ENCODE assay signal across 18 cellular contexts in the genomic region with DNA sequence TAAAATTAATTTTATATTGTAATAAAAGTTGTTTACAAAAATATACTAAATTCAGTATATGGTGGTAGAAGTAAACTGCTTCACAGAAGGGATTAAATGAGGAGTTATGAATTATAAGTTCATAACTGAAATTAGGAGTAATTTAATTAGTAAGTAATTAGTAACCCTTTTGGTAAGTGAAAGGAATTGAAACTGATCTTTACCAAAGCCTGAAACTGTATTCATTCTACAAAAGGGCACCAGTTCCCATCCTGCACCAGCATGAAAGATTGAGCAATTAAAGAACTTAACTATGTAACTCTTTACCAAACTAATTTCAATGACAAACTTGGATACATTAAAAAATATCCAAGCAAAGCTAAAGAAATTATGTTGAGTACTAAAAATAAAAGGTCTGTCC. TPM values are rescaled to one million over a fixed set of nuclear protein-coding genes. Genes with fewer than 3 reads are reported as not detected.
DNase-seq lines count a peak whose midpoint lies in the region; ATAC-seq and FAIRE-seq lines count a peak whose summit lies in the region.
"Had no signal": no experiment of that assay in that cellular context is flagged by ENCODE, and none has a peak within 500 bp of the region (broad histone marks: within the 10 kb centered on the region; RNA-seq: fewer than 3 reads in every experiment).

No MANE protein-coding gene starts in this region.

- peak; percentile 31 for FAIRE-seq in GM18507 (lab: Jason Lieb, UNC)

- H3K4me1 ChIP-seq in CD8-positive, alpha-beta memory T cell (ENCODE audit: insufficient read depth, low read length): peaks cover 9% of the 10 kb centered on the region
- H3K4me1 ChIP-seq in skeletal muscle tissue (ENCODE audit: control insufficient read depth in 3 of 3, insufficient read depth in 3 of 3, low read length in 3 of 3): peaks cover 2 to 27% (median 16%) of the 10 kb centered on the region in 3 donors
- H3K4me1 ChIP-seq: SJCRH30 had no signal

- no peaks in the 10 kb centered on the region for H3K9me3 Mint-ChIP-seq in CD8-positive, alpha-beta memory T cell
- no peaks in the 10 kb centered on the region for H3K9me3 Mint-ChIP-seq in central memory CD8-positive, alpha-beta T cell
- H3K9me3 Mint-ChIP-seq: CD4-positive, alpha-beta memory T cell had no signal

- H3K4me3 Mint-ChIP-seq in CD8-positive, alpha-beta memory T cell: no peak overlapping the region
- H3K4me3 Mint-ChIP-seq in central memory CD8-positive, alpha-beta T cell: no peak overlapping the region
- H3K4me3 Mint-ChIP-seq: CD4-positive, alpha-beta memory T cell had no signal

- no peaks in the 10 kb centered on the region for H3K27me3 Mint-ChIP-seq in CD8-positive, alpha-beta memory T cell
- no peaks in the 10 kb centered on the region for H3K27me3 Mint-ChIP-seq in central memory CD8-positive, alpha-beta T cell
- H3K27me3 Mint-ChIP-seq: CD4-positive, alpha-beta memory T cell had no signal

- H3K36me3 Mint-ChIP-seq in CD8-positive, alpha-beta memory T cell: peaks cover 13 to 54% (median 20%) of the 10 kb centered on the region in 3 donors
- peaks cover 21% of the 10 kb centered on the region for H3K36me3 Mint-ChIP-seq in central memory CD8-positive, alpha-beta T cell (ENCODE audit: insufficient read depth)

- no peak for DNase-seq in CD8-positive, alpha-beta memory T cell
- no peak for DNase-seq in GM18507 (ENCODE audit: extremely low spot score, insufficient read length, low read depth)
- DNase-seq in central memory CD8-positive, alpha-beta T cell (ENCODE audit: low spot score in 2 of 2): no peak
- DNase-seq in effector CD8-positive, alpha-beta T cell (lab: John Stamatoyannopoulos, UW): no peak
- no peak for DNase-seq in stimulated activated CD4-positive, alpha-beta T cell treated with anti-CD3 and anti-CD28 coated beads, Interleukin-12 subunit alpha, Interleukin-12 subunit beta, amount 100 ng/mL, for 4 hours
- DNase-seq: Calu3; CD4-positive, alpha-beta memory T cell; DMS53; EL; NCI-H1417; NCI-H187; NCI-H345; NCI-H526; SJCRH30 had no signal

- ATAC-seq in central memory CD8-positive, alpha-beta T cell (replicated peaks; ENCODE audit: extremely low read depth, poor library complexity, severe bottlenecking): no peak
- no peak for ATAC-seq in GM18858 (IDR thresholded peaks at IDR 0.05; ENCODE audit: unreplicated experiment)
- ATAC-seq: Panc1 had no signal

- no peaks in the 10 kb centered on the region for H3K27me3 ChIP-seq in CD8-positive, alpha-beta memory T cell (ENCODE audit: insufficient read depth, low read length, poor library complexity, severe bottlenecking)
- no peaks in the 10 kb centered on the region for H3K27me3 ChIP-seq in skeletal muscle tissue (ENCODE audit: control insufficient read depth in 3 of 3, insufficient read depth in 3 of 3, low read length in 3 of 3)
- H3K27me3 ChIP-seq: SJCRH30 had no signal

- no peaks in the 10 kb centered on the region for H3K9me3 ChIP-seq in CD8-positive, alpha-beta memory T cell (ENCODE audit: low read length)
- no peaks in the 10 kb centered on the region for H3K9me3 ChIP-seq in skeletal muscle tissue (ENCODE audit: control insufficient read depth in 3 of 3, low read length in 3 of 3)
- H3K9me3 ChIP-seq: BLaER1, SJCRH30 had no signal

- peak overlapping the region in 6 of 8 donors; percentile 0 to 90 (median 34) for H3K27ac Mint-ChIP-seq in CD8-positive, alpha-beta memory T cell
- peak overlapping the region; percentile 60 for H3K27ac Mint-ChIP-seq in central memory CD8-positive, alpha-beta T cell (ENCODE audit: low read depth)

- no peaks in the 10 kb centered on the region for H3K36me3 ChIP-seq in CD8-positive, alpha-beta memory T cell (ENCODE audit: insufficient read depth, low read length)
- no peaks in the 10 kb centered on the region for H3K36me3 ChIP-seq in skeletal muscle tissue (ENCODE audit: control insufficient read depth in 3 of 3, insufficient read depth in 3 of 3, low read length in 3 of 3)
- H3K36me3 ChIP-seq: BLaER1, SJCRH30 had no signal

- no peak overlapping the region for H3K9ac ChIP-seq in skeletal muscle tissue (ENCODE audit: low read depth in 1 of 3, low read length in 3 of 3)
- H3K9ac ChIP-seq: BLaER1 had no signal

- CTCF ChIA-PET in CD8-positive, alpha-beta memory T cell (lab: Charles Lee): no interaction called here

- POLR2A ChIA-PET in CD8-positive, alpha-beta memory T cell (lab: Charles Lee): no interaction called here

- H3K4me1 Mint-ChIP-seq in CD8-positive, alpha-beta memory T cell: peaks cover 49 to 88% (median 79%) of the 10 kb centered on the region in 3 donors
- H3K4me1 Mint-ChIP-seq in central memory CD8-positive, alpha-beta T cell: peaks cover 39% of the 10 kb centered on the region

- H3K4me3 ChIP-seq in CD8-positive, alpha-beta memory T cell (ENCODE audit: low read length): no peak overlapping the region
- no peak overlapping the region for H3K4me3 ChIP-seq in skeletal muscle tissue (ENCODE audit: low read length in 3 of 3)
- H3K4me3 ChIP-seq: BLaER1, SJCRH30 had no signal

- no peak overlapping the region for H3K27ac ChIP-seq in CD8-positive, alpha-beta memory T cell (ENCODE audit: low read depth, low read length)
- H3K27ac ChIP-seq in skeletal muscle tissue (ENCODE audit: low read depth, low read length): peak overlapping the region; percentile 70
- H3K27ac ChIP-seq: BLaER1, SJCRH30 had no signal

RNA-seq across cellular contexts. Expression of gene MED14, which starts 8.2 kb away (rescaled TPM):
- 10 to 100 TPM; 39.6 to 42.1 TPM for total RNA-seq in CD8-positive, alpha-beta memory T cell
- polyA plus RNA-seq in CD8-positive, alpha-beta memory T cell: 8.5 TPM
- total RNA-seq in skeletal muscle tissue: 35.5 TPM
